Comparison of ENCODE assay signal across 8 cellular contexts in genomic region chr1:69567847-69568434, GRCh38. TPM values are rescaled to one million over a fixed set of nuclear protein-coding genes. Genes with fewer than 3 reads are reported as not detected.
A peak's percentile ranks its signal among the peaks of the same experiment; 100 is the strongest.
DNase-seq lines count a peak whose midpoint lies in the region; ATAC-seq and TF ChIP-seq lines count a peak whose summit lies in the region.

Gene LRRC7 (plus strand): TSS chr1:69567922. CDS start chr1:69568640, 718 bp downstream.

- H3K27me3 Mint-ChIP-seq in naive thymus-derived CD8-positive, alpha-beta T cell: peaks cover 19 to 46% (median 36%) of the 10 kb centered on the region in 5 donors

- in situ Hi-C loops in GM13977 (cut with MboI; ENCODE audit: low pct_unique_long_range_greater_than_20kb, low sequenced_read_pairs, unreplicated experiment): no loop called here

- peaks cover 3% of the 10 kb centered on the region; the same call in 1 of the 2 replicates for H3K9me3 ChIP-seq in HUES64 (ENCODE audit: insufficient read depth, low read depth, low read length)

- TF ChIP-seq CTCF in GM13977 (IDR thresholded peaks at IDR 0.05; ENCODE audit: extremely low read depth, insufficient read depth, missing control alignments) (no peak), VCaP (conservative IDR thresholded peaks at IDR 0.05) (no peak), fibroblast of villous mesenchyme (IDR thresholded peaks at IDR 0.05; ENCODE audit: insufficient read depth, low read depth, low read length) (no peak)

- peaks cover 87% of the 10 kb centered on the region for H3K27me3 ChIP-seq in HUES64 (ENCODE audit: insufficient read depth, low read length)

- peak; percentile 30 for DNase-seq in GM13977 (ENCODE audit: low spot score)
- DNase-seq in fibroblast of villous mesenchyme (ENCODE audit: low read depth): no peak
- DNase-seq in naive thymus-derived CD8-positive, alpha-beta T cell: peak in 1 of 10 donors; percentile 1
- DNase-seq in activated CD8-positive, alpha-beta memory T cell treated with anti-CD3 and anti-CD28 coated beads, Interleukin-2, amount 50 U/mL, for 4 hours: no peak

- peaks cover 0 to 13% (median 0%) of the 10 kb centered on the region in 9 donors for H3K9me3 Mint-ChIP-seq in naive thymus-derived CD8-positive, alpha-beta T cell

- H3K4me1 Mint-ChIP-seq in naive thymus-derived CD8-positive, alpha-beta T cell: peaks cover 2 to 10% (median 7%) of the 10 kb centered on the region in 4 donors

- peak within 1 kb of the TSS in 5 of 10 donors; percentile 58 to 88 (median 82) for H3K27ac Mint-ChIP-seq in naive thymus-derived CD8-positive, alpha-beta T cell

- H3K27ac ChIP-seq in HUES64 (ENCODE audit: low read depth, low read length) (no peak within 1 kb of the TSS), VCaP (peak within 1 kb of the TSS; percentile 72)

- peaks cover 6% of the 10 kb centered on the region; the same call in 1 of the 2 replicates for H3K4me1 ChIP-seq in HUES64 (ENCODE audit: insufficient read depth, low read length)

- no peaks in the 10 kb centered on the region for H3K36me3 ChIP-seq in HUES64 (ENCODE audit: insufficient read depth, low read length)

- ATAC-seq in naive thymus-derived CD8-positive, alpha-beta T cell: peak; percentile 37
- no peak for ATAC-seq in GM21528 (IDR thresholded peaks at IDR 0.05; ENCODE audit: low FRiP score, unreplicated experiment)
- no peak for ATAC-seq in HG03025 (IDR thresholded peaks at IDR 0.05; ENCODE audit: low FRiP score, unreplicated experiment)

- no peak within 1 kb of the TSS for H3K9ac ChIP-seq in HUES64 (ENCODE audit: low read depth, low read length)

- POLR2A ChIA-PET in naive thymus-derived CD8-positive, alpha-beta T cell (lab: Charles Lee): no interaction called here

- WGBS in HUES64: under 1% methylated on average over 57 of the region's 57 CpGs

- peak within 1 kb of the TSS; percentile 73 for H3K4me3 ChIP-seq in HUES64 (ENCODE audit: low read length)
- H3K4me3 ChIP-seq in fibroblast of villous mesenchyme (ENCODE audit: low read depth, low read length): peak within 1 kb of the TSS; percentile 40

- peaks cover 0 to 14% (median 3%) of the 10 kb centered on the region in 3 donors for H3K36me3 Mint-ChIP-seq in naive thymus-derived CD8-positive, alpha-beta T cell

- peak within 1 kb of the TSS; percentile 72 to 88 (median 76) for H3K4me3 Mint-ChIP-seq in naive thymus-derived CD8-positive, alpha-beta T cell

RNA-seq across cellular contexts. Expression of gene LRRC7, which starts in this region (rescaled TPM):
- 0.30 TPM for polyA plus RNA-seq in HUES64 (2013, experiment 1 of 2)
- 0.63 TPM for polyA plus RNA-seq in HUES64 (2013, experiment 2 of 2)
- 0.32 and 0.43 TPM in 2 replicates for total RNA-seq in fibroblast of villous mesenchyme
- 1 to 10 TPM in 1 of 2 experiments, under 1 TPM in 1; 0.71 to 1.5 TPM for total RNA-seq in naive thymus-derived CD8-positive, alpha-beta T cell
- under 1 TPM; 0.13 to 0.48 (median 0.19) TPM for polyA plus RNA-seq in naive thymus-derived CD8-positive, alpha-beta T cell

Comparison
In these comparisons a context has a peak if more than half of its experiments do, and no peak if none do; other contexts are left out.
1. ATAC-seq: peak in naive thymus-derived CD8-positive, alpha-beta T cell (2 of 2); none in GM21528 (single experiment) and HG03025 (single experiment).